ENCODE assay signal across 10 cellular contexts in genomic region chr21:28018741-28019669, GRCh38.
A peak's percentile ranks its signal among the peaks of the same experiment; 100 is the strongest.
DNase-seq lines count a peak whose midpoint lies in the region; ATAC-seq and TF ChIP-seq lines count a peak whose summit lies in the region.
"Had no signal": no experiment of that assay in that cellular context is flagged by ENCODE, and none has a peak within 500 bp of the region (broad histone marks: within the 10 kb centered on the region; RNA-seq: fewer than 3 reads in every experiment).

No MANE protein-coding gene starts in this region.

- H3K9me3 ChIP-seq in gastroesophageal sphincter: no peaks in the 10 kb centered on the region

- no peaks in the 10 kb centered on the region for H3K27me3 ChIP-seq in gastroesophageal sphincter

- no peak for TF ChIP-seq POLR2A in gastroesophageal sphincter (IDR thresholded peaks at IDR 0.05)

- H3K36me3 ChIP-seq in gastroesophageal sphincter: no peaks in the 10 kb centered on the region

- no peaks in the 10 kb centered on the region for H3K4me1 ChIP-seq in gastroesophageal sphincter

- TF ChIP-seq CTCF in GM12865 (IDR thresholded peaks at IDR 0.05; ENCODE audit: insufficient read depth, low read depth, low read length, missing control alignments) (peak; percentile 24), VCaP (conservative IDR thresholded peaks at IDR 0.05) (peak; percentile 24), nephron (IDR thresholded peaks at IDR 0.05; ENCODE audit: unreplicated experiment in 3 of 3) (no peak), gastroesophageal sphincter (IDR thresholded peaks at IDR 0.05) (no peak), type B pancreatic cell (conservative IDR thresholded peaks at IDR 0.05) (no peak)

- 43% methylated on average over 1 of the region's 15 CpGs; no CpG with 5 or more reads in 1 of the 2 donors for WGBS in gastroesophageal sphincter (ENCODE audit: low coverage in 1 of 2), 2 donors

- no peaks in the 10 kb centered on the region for H3K27me3 Mint-ChIP-seq in nephron (ENCODE audit: low read depth)
- H3K27me3 Mint-ChIP-seq in type B pancreatic cell: no peaks in the 10 kb centered on the region

- H3K27ac ChIP-seq in VCaP (no peak overlapping the region), gastroesophageal sphincter (no peak overlapping the region)

- H3K4me3 Mint-ChIP-seq in nephron: no peak overlapping the region
- H3K4me3 Mint-ChIP-seq in type B pancreatic cell: no peak overlapping the region

- H3K36me3 Mint-ChIP-seq in nephron (ENCODE audit: low read depth) (no peaks in the 10 kb centered on the region), type B pancreatic cell (no peaks in the 10 kb centered on the region)

- TF ChIP-seq EP300 in gastroesophageal sphincter (IDR thresholded peaks at IDR 0.05): no peak

- no peaks in the 10 kb centered on the region for H3K9me3 Mint-ChIP-seq in nephron
- no peaks in the 10 kb centered on the region for H3K9me3 Mint-ChIP-seq in type B pancreatic cell

- peak overlapping the region in 2 of 3 experiments; percentile 34 to 48 for H3K27ac Mint-ChIP-seq in nephron
- no peak overlapping the region for H3K27ac Mint-ChIP-seq in type B pancreatic cell

- ATAC-seq in HG03103 (IDR thresholded peaks at IDR 0.05; ENCODE audit: low read depth, unreplicated experiment) (peak; percentile 67), gastroesophageal sphincter (no peak), HG03108 (IDR thresholded peaks at IDR 0.05; ENCODE audit: unreplicated experiment) (no peak)

- DNase-seq in GM12865 (ENCODE audit: low read depth): peak; percentile 72
- DNase-seq in type B pancreatic cell (ENCODE audit: extremely low spot score, unreplicated experiment): no peak
- no peak for DNase-seq in effector CD4-positive, alpha-beta T cell
- DNase-seq: activated naive CD4-positive, alpha-beta T cell; NCI-H1048 had no signal

- no peak overlapping the region for H3K4me3 ChIP-seq in GM12865 (ENCODE audit: low read depth, low read length)
- no peak overlapping the region for H3K4me3 ChIP-seq in gastroesophageal sphincter

- H3K4me1 Mint-ChIP-seq in nephron: peaks cover 5% of the 10 kb centered on the region
- no peaks in the 10 kb centered on the region for H3K4me1 Mint-ChIP-seq in type B pancreatic cell (ENCODE audit: unreplicated experiment)

Comparison
In these comparisons a context has a peak if more than half of its experiments do, and no peak if none do; other contexts are left out.
1. CTCF ChIP-seq: peak in GM12865 (single experiment) and VCaP (single experiment); none in nephron (0 of 3), gastroesophageal sphincter (0 of 4) and type B pancreatic cell (single experiment).